8 cellular contexts compared by ENCODE assay signal in genomic region chr1:77889240-77889637, GRCh38. TPM values are rescaled to one million over a fixed set of nuclear protein-coding genes. Genes with fewer than 3 reads are reported as not detected.
DNase-seq lines count a peak whose midpoint lies in the region; ATAC-seq and TF ChIP-seq lines count a peak whose summit lies in the region.

No MANE protein-coding gene starts in this region.

- CTCF ChIA-PET in BJ (lab: Yijun Ruan, JAX) = interaction anchor here (1.4 kb wide), 1 partner anchor 233 kb away, joined by 3 read pairs; no protein-coding TSS in a partner anchor

- in situ Hi-C loops in gastrocnemius medialis (cut with MboI; ENCODE audit: low sequenced_read_pairs in 4 of 4) = loop anchor here in 2 of 4 donors (10.0 kb wide), 1 partner anchor 54 kb away; no protein-coding TSS in a partner anchor

- peak overlapping the region; percentile 97 to 99 (median 99) for H3K27ac ChIP-seq in gastrocnemius medialis

- H3K27me3 Mint-ChIP-seq in activated naive CD8-positive, alpha-beta T cell treated with anti-CD3 and anti-CD28 coated beads, Interleukin-2, amount 50 U/mL, for 24 hours = peaks cover 27% of the 10 kb centered on the region

- peak overlapping the region; percentile 70 for H3K4me3 Mint-ChIP-seq in activated naive CD8-positive, alpha-beta T cell treated with anti-CD3 and anti-CD28 coated beads, Interleukin-2, amount 50 U/mL, for 24 hours

- no peaks in the 10 kb centered on the region for H3K9me3 ChIP-seq in gastrocnemius medialis

- intact Hi-C loops in gastrocnemius medialis (cut with DNase I; ENCODE audit: low total_unique reads) = loop anchor here (1.0 kb wide), 1 partner anchor 56 kb away; no protein-coding TSS in a partner anchor

- no peak overlapping the region for H3K27ac Mint-ChIP-seq in activated naive CD8-positive, alpha-beta T cell treated with anti-CD3 and anti-CD28 coated beads, Interleukin-2, amount 50 U/mL, for 24 hours

- POLR2A ChIA-PET in BJ (lab: Charles Lee) = no interaction called here

- no peak for TF ChIP-seq POLR2A in gastrocnemius medialis (IDR thresholded peaks at IDR 0.05)

- peaks cover 11% of the 10 kb centered on the region for H3K4me1 Mint-ChIP-seq in activated naive CD8-positive, alpha-beta T cell treated with anti-CD3 and anti-CD28 coated beads, Interleukin-2, amount 50 U/mL, for 24 hours

- H3K4me3 ChIP-seq in BJ (ENCODE audit: low read depth, low read length) (peak overlapping the region; percentile 77), gastrocnemius medialis (peak overlapping the region; percentile 89 to 94 (median 93))

- ATAC-seq in activated naive CD8-positive, alpha-beta T cell treated with anti-CD3 and anti-CD28 coated beads, Interleukin-2, amount 50 U/mL, for 24 hours = no peak
- ATAC-seq in gastrocnemius medialis (peak; percentile 21 to 42), GM21515 (IDR thresholded peaks at IDR 0.05; ENCODE audit: unreplicated experiment) (no peak)

- TF ChIP-seq CTCF in BJ (IDR thresholded peaks at IDR 0.05; ENCODE audit: insufficient read depth, low read depth, low read length) (no peak), gastrocnemius medialis (IDR thresholded peaks at IDR 0.05 in 4 of 5, conservative IDR thresholded peaks at IDR 0.05 in 1 of 5) (no peak)

- H3K27me3 ChIP-seq in BJ (ENCODE audit: control insufficient read depth, insufficient read depth, low read length) (no peaks in the 10 kb centered on the region), gastrocnemius medialis (no peaks in the 10 kb centered on the region)

- peaks cover 1% of the 10 kb centered on the region; the same call in 1 of the 2 replicates for H3K36me3 ChIP-seq in BJ (ENCODE audit: control insufficient read depth, insufficient read depth, low read length)
- peaks cover 0 to 28% of the 10 kb centered on the region in 2 donors for H3K36me3 ChIP-seq in gastrocnemius medialis

- peak; percentile 19 for DNase-seq in BJ (ENCODE audit: low read depth)
- DNase-seq in HCEC 1CT = peak; percentile 57
- no peak for DNase-seq in activated naive CD8-positive, alpha-beta T cell treated with anti-CD3 and anti-CD28 coated beads, Interleukin-2, amount 50 U/mL, for 24 hours
- peak; percentile 35 for DNase-seq in hepatic stellate cell (ENCODE audit: low spot score)
- DNase-seq in gastrocnemius medialis = no peak
- no peak for DNase-seq in epidermal melanocyte (ENCODE audit: insufficient read length, low spot score)
- DNase-seq in NCI-H1694 (lab: John Stamatoyannopoulos, UW) = no peak

- H3K36me3 Mint-ChIP-seq in activated naive CD8-positive, alpha-beta T cell treated with anti-CD3 and anti-CD28 coated beads, Interleukin-2, amount 50 U/mL, for 24 hours (ENCODE audit: low read depth) = peaks cover 4% of the 10 kb centered on the region

- H3K9me3 Mint-ChIP-seq in activated naive CD8-positive, alpha-beta T cell treated with anti-CD3 and anti-CD28 coated beads, Interleukin-2, amount 50 U/mL, for 24 hours = no peaks in the 10 kb centered on the region

- H3K4me1 ChIP-seq in gastrocnemius medialis = peaks cover 16 to 41% of the 10 kb centered on the region in 2 donors

RNA-seq across cellular contexts. Expression of gene NEXN, which starts 0.8 kb away (rescaled TPM):
- 7.8 and 16.9 TPM in 2 replicates for polyA plus RNA-seq in BJ (2011; rRNA removed)
- 3.6 and 6.7 TPM in 2 replicates for polyA minus RNA-seq in BJ (2011; rRNA and poly(A)+ RNA removed)
- 100 to 1,000 TPM; 105 to 297 (median 200) TPM for total RNA-seq in gastrocnemius medialis

Comparison
In these comparisons a context has a peak if more than half of its experiments do, and no peak if none do; other contexts are left out.
1. DNase-seq: peak in BJ (single experiment), HCEC 1CT (single experiment) and hepatic stellate cell (single experiment); none in activated naive CD8-positive, alpha-beta T cell treated with anti-CD3 and anti-CD28 coated beads, Interleukin-2, amount 50 U/mL, for 24 hours (single experiment), gastrocnemius medialis (0 of 2), epidermal melanocyte (single experiment) and NCI-H1694 (single experiment).
2. ATAC-seq: peak in gastrocnemius medialis (2 of 2); none in activated naive CD8-positive, alpha-beta T cell treated with anti-CD3 and anti-CD28 coated beads, Interleukin-2, amount 50 U/mL, for 24 hours (single experiment) and GM21515 (single experiment).